8 cellular contexts compared by ENCODE assay signal in the genomic region with DNA sequence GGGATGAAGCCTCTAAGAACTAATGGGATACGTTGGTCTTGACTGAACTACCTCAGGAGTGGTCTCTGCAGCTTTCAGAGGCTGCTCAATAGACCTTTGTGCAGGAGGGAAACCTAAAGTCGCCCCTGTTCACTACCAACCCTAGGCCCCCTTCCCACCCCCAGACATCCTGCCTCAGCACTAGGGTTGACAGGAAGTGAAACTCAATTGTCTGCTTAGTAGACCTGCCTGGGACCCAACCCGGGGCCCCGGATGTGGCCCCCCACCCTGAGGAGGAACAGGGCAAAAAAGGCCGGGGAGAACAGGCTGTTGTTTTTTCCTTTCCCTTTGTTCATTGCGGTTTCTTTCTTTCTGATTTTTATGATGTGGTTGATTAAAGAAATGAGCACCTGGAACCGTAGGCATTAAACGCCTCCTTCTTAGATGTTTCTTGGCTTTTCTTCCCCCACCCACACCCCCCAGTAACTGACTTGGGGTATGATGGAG. TPM values are rescaled to one million over a fixed set of nuclear protein-coding genes. Genes with fewer than 3 reads are reported as not detected.
DNase-seq lines count a peak whose midpoint lies in the region; ATAC-seq and TF ChIP-seq lines count a peak whose summit lies in the region.

No MANE protein-coding gene starts in this region.

- no peak overlapping the region; the same call in 1 of the 2 replicates for H3K4me2 ChIP-seq in GM23338

- H3K36me3 ChIP-seq in GM23338 (ENCODE audit: insufficient read depth) (no peaks in the 10 kb centered on the region), upper lobe of right lung (no peaks in the 10 kb centered on the region), endodermal cell (ENCODE audit: control insufficient read depth, insufficient read depth, low read length) (peaks cover 11% of the 10 kb centered on the region)

- no peak overlapping the region for H3K9ac ChIP-seq in endodermal cell (ENCODE audit: extremely low read depth, low read length, poor library complexity, severe bottlenecking)

- peaks cover 19% of the 10 kb centered on the region for H3K27me3 Mint-ChIP-seq in GM23338 (ENCODE audit: insufficient read depth, low read depth, poor library complexity)
- no peaks in the 10 kb centered on the region for H3K27me3 Mint-ChIP-seq in activated naive CD4-positive, alpha-beta T cell treated with anti-CD3 and anti-CD28 coated beads for 36 hours (ENCODE audit: low read depth)
- peaks cover 22% of the 10 kb centered on the region for H3K27me3 Mint-ChIP-seq in nephron (ENCODE audit: low read depth)
- peaks cover 33% of the 10 kb centered on the region for H3K27me3 Mint-ChIP-seq in endodermal cell (ENCODE audit: insufficient read depth)

- no peaks in the 10 kb centered on the region for H4K20me1 ChIP-seq in GM23338 (replicated peaks; ENCODE audit: insufficient read depth)

- H3K4me3 Mint-ChIP-seq in GM23338: no peak overlapping the region; the same call in 1 of the 3 replicates
- peak overlapping the region; percentile 99 for H3K4me3 Mint-ChIP-seq in activated naive CD4-positive, alpha-beta T cell treated with anti-CD3 and anti-CD28 coated beads for 36 hours
- peak overlapping the region; percentile 65 to 83 (median 66) for H3K4me3 Mint-ChIP-seq in nephron
- H3K4me3 Mint-ChIP-seq in endodermal cell: no peak overlapping the region

- H3K9me2 ChIP-seq in GM23338 (ENCODE audit: insufficient read depth): no peaks in the 10 kb centered on the region

- WGBS in endodermal cell (ENCODE audit: insufficient coverage in 1 of 2, insufficient read length in 1 of 2), 2 experiments: 80 to 97% methylated on average over 4 to 7 of the region's 8 CpGs

- POLR2A ChIA-PET in GM10248 (lab: Yijun Ruan, JAX): interaction anchor here (1.2 kb wide), 1 partner anchor 44 kb away, joined by 4 read pairs; a partner anchor contains a TSS
- POLR2A ChIA-PET in RWPE1 (lab: Yijun Ruan, JAX; ENCODE audit: low non-redundant PET): interaction anchor here (0.6 kb wide), 1 partner anchor 13 kb away, joined by 3 read pairs; no protein-coding TSS in a partner anchor

- CTCF ChIA-PET in GM10248 (lab: Yijun Ruan, JAX): interaction anchor here (1.3 to 7.5 kb wide), 7 partner anchors 8 to 191 kb away, joined by 3 to 92 read pairs (median 7); a partner anchor contains a TSS
- CTCF ChIA-PET in RWPE1 (lab: Yijun Ruan, JAX): interaction anchor here (0.7 kb wide), 1 partner anchor 11 kb away, joined by 4 read pairs; no protein-coding TSS in a partner anchor
- CTCF ChIA-PET in activated naive CD4-positive, alpha-beta T cell treated with anti-CD3 and anti-CD28 coated beads for 36 hours (lab: Charles Lee): interaction anchor here (0.6 to 5.3 kb wide), 2 partner anchors 11 to 124 kb away, joined by 4 to 43 read pairs; no protein-coding TSS in a partner anchor

- peaks cover 48% of the 10 kb centered on the region for H3K4me1 ChIP-seq in GM23338 (ENCODE audit: insufficient read depth)
- H3K4me1 ChIP-seq in upper lobe of right lung: peaks cover 50% of the 10 kb centered on the region
- H3K4me1 ChIP-seq in endodermal cell (ENCODE audit: control insufficient read depth, insufficient read depth, low read length): peaks cover 9% of the 10 kb centered on the region

- peaks cover 24% of the 10 kb centered on the region for H3K79me2 ChIP-seq in GM23338 (replicated peaks; ENCODE audit: insufficient read depth)

- intact Hi-C loops in activated naive CD4-positive, alpha-beta T cell treated with anti-CD3 and anti-CD28 coated beads for 36 hours (cut with micrococcal nuclease): loop anchor here (1.0 to 10.0 kb wide), 11 partner anchors 31 to 1915 kb away; a partner anchor contains a TSS
- intact Hi-C loops in upper lobe of right lung (cut with DNase I): loop anchor here (10.0 kb wide), 1 partner anchor 95 kb away; no protein-coding TSS in a partner anchor

- H2AFZ ChIP-seq in GM23338: no peak overlapping the region

- H3K27me3 ChIP-seq in GM23338 (ENCODE audit: insufficient read depth): peaks cover 30% of the 10 kb centered on the region
- no peaks in the 10 kb centered on the region for H3K27me3 ChIP-seq in upper lobe of right lung
- H3K27me3 ChIP-seq in endodermal cell (ENCODE audit: control insufficient read depth, insufficient read depth, low read length, poor library complexity, severe bottlenecking): peaks cover 30% of the 10 kb centered on the region

- H3F3A ChIP-seq in GM23338 (replicated peaks; ENCODE audit: low read depth): peaks cover 18% of the 10 kb centered on the region

- H3K9me3 Mint-ChIP-seq in GM23338 (no peaks in the 10 kb centered on the region; the same call in 2 of the 3 replicates), nephron (no peaks in the 10 kb centered on the region), endodermal cell (no peaks in the 10 kb centered on the region)
- no peaks in the 10 kb centered on the region for H3K9me3 Mint-ChIP-seq in activated naive CD4-positive, alpha-beta T cell treated with anti-CD3 and anti-CD28 coated beads for 36 hours

- H3K9me3 ChIP-seq in upper lobe of right lung (no peaks in the 10 kb centered on the region), endodermal cell (ENCODE audit: control insufficient read depth, low read length) (no peaks in the 10 kb centered on the region)

- ATAC-seq in GM23338: no peak
- ATAC-seq in upper lobe of right lung: no peak

- H3K27ac ChIP-seq in GM23338 (ENCODE audit: low read depth): peak overlapping the region; percentile 96; the same call in 1 of the 2 replicates
- H3K27ac ChIP-seq in RWPE1: peak overlapping the region; percentile 99
- peak overlapping the region; percentile 98 for H3K27ac ChIP-seq in upper lobe of right lung
- H3K27ac ChIP-seq in endodermal cell (ENCODE audit: low read depth, low read length): no peak overlapping the region

- H3K4me3 ChIP-seq in GM23338 (no peak overlapping the region), upper lobe of right lung (no peak overlapping the region), endodermal cell (ENCODE audit: low read length) (no peak overlapping the region)

- DNase-seq in GM10248 (ENCODE audit: extremely low spot score): peak; percentile 84
- no peak for DNase-seq in GM23338 (ENCODE audit: low spot score)
- DNase-seq in RWPE1 (ENCODE audit: low spot score): no peak
- DNase-seq in activated naive CD4-positive, alpha-beta T cell treated with anti-CD3 and anti-CD28 coated beads for 36 hours: peak; percentile 96
- DNase-seq in upper lobe of right lung: no peak
- no peak for DNase-seq in endodermal cell
- no peak for DNase-seq in NCI-H2196 treated with DMSO at 0.1 percent for 48 hours (lab: John Stamatoyannopoulos, UW; ENCODE audit: unreplicated experiment)

- H3K36me3 Mint-ChIP-seq in GM23338 (ENCODE audit: low read depth): peaks cover 16% of the 10 kb centered on the region
- H3K36me3 Mint-ChIP-seq in activated naive CD4-positive, alpha-beta T cell treated with anti-CD3 and anti-CD28 coated beads for 36 hours (ENCODE audit: low read depth): peaks cover 43% of the 10 kb centered on the region
- H3K36me3 Mint-ChIP-seq in nephron (ENCODE audit: low read depth): peaks cover 7% of the 10 kb centered on the region
- peaks cover 8% of the 10 kb centered on the region for H3K36me3 Mint-ChIP-seq in endodermal cell (ENCODE audit: low read depth)

- H3K27ac Mint-ChIP-seq in GM23338: peak overlapping the region; percentile 54
- H3K27ac Mint-ChIP-seq in activated naive CD4-positive, alpha-beta T cell treated with anti-CD3 and anti-CD28 coated beads for 36 hours: peak overlapping the region; percentile 100
- H3K27ac Mint-ChIP-seq in nephron: peak overlapping the region; percentile 87 to 100 (median 96)
- H3K27ac Mint-ChIP-seq in endodermal cell: no peak overlapping the region

- TF ChIP-seq CTCF in GM10248 (IDR thresholded peaks at IDR 0.05; ENCODE audit: control extremely low read depth, extremely low read depth, low read depth, missing control alignments) (no peak), GM23338 (conservative IDR thresholded peaks at IDR 0.05; ENCODE audit: low read depth in 2 of 2) (no peak), RWPE1 (conservative IDR thresholded peaks at IDR 0.05; ENCODE audit: low read depth) (no peak), nephron (IDR thresholded peaks at IDR 0.05; ENCODE audit: unreplicated experiment in 3 of 3) (no peak), upper lobe of right lung (IDR thresholded peaks at IDR 0.05) (no peak), endodermal cell (conservative IDR thresholded peaks at IDR 0.05) (no peak)

- H3K4me1 Mint-ChIP-seq in GM23338 (peaks cover 42% of the 10 kb centered on the region), nephron (peaks cover 48% of the 10 kb centered on the region), endodermal cell (peaks cover 26% of the 10 kb centered on the region)
- peaks cover 45% of the 10 kb centered on the region for H3K4me1 Mint-ChIP-seq in activated naive CD4-positive, alpha-beta T cell treated with anti-CD3 and anti-CD28 coated beads for 36 hours (ENCODE audit: low read depth)

RNA-seq across cellular contexts. Expression of a gene that starts 1.6 kb away (rescaled TPM):
- 16.1 and 35.9 TPM in 2 replicates for total RNA-seq in GM23338 (2014; rRNA removed; shearing (Covaris generic))
- polyA plus RNA-seq in GM23338 (2016; fragmentation: Nextera tagmentation; extraction: Ambion mirVana): 22.5 and 24.6 TPM in 2 replicates
- total RNA-seq in activated naive CD4-positive, alpha-beta T cell treated with anti-CD3 and anti-CD28 coated beads for 36 hours: 100 to 1,000 TPM; 285 to 331 TPM
- total RNA-seq in upper lobe of right lung (29.0 TPM), endodermal cell (10 to 100 TPM; 10.2 to 11.1 TPM)
- polyA plus RNA-seq in endodermal cell (2013, experiment 1 of 2): 20.2 TPM
- polyA plus RNA-seq in endodermal cell (2013, experiment 2 of 2): 20.0 TPM

RNA-seq across cellular contexts. Expression of a gene that starts 1.7 kb away (rescaled TPM):
- 70.2 and 75.9 TPM in 2 replicates for total RNA-seq in GM23338 (2014; rRNA removed; shearing (Covaris generic))
- polyA plus RNA-seq in GM23338 (2016; fragmentation: Nextera tagmentation; extraction: Ambion mirVana): 150 and 151 TPM in 2 replicates
- total RNA-seq in activated naive CD4-positive, alpha-beta T cell treated with anti-CD3 and anti-CD28 coated beads for 36 hours: 10 to 100 TPM; 18.8 to 19.3 TPM
- total RNA-seq in upper lobe of right lung (29.1 TPM), endodermal cell (10 to 100 TPM; 76.1 to 79.4 TPM)
- polyA plus RNA-seq in endodermal cell (2013, experiment 1 of 2): 46.9 TPM
- 46.0 TPM for polyA plus RNA-seq in endodermal cell (2013, experiment 2 of 2)

RNA-seq across cellular contexts. Expression of a gene that starts 36.5 kb away (rescaled TPM):
- 81.6 and 108 TPM in 2 replicates for total RNA-seq in GM23338 (2014; rRNA removed; shearing (Covaris generic))
- 64.5 and 68.1 TPM in 2 replicates for polyA plus RNA-seq in GM23338 (2016; fragmentation: Nextera tagmentation; extraction: Ambion mirVana)
- total RNA-seq in activated naive CD4-positive, alpha-beta T cell treated with anti-CD3 and anti-CD28 coated beads for 36 hours: 1 to 10 TPM; 1.2 to 1.5 TPM
- 4.9 TPM for total RNA-seq in upper lobe of right lung
- 10 to 100 TPM; 17.2 to 20.8 TPM for total RNA-seq in endodermal cell
- polyA plus RNA-seq in endodermal cell (2013, experiment 1 of 2): 116 TPM
- 78.8 TPM for polyA plus RNA-seq in endodermal cell (2013, experiment 2 of 2)

RNA-seq across cellular contexts. Expression of a gene that starts 37.3 kb away (rescaled TPM):
- 27.7 and 31.0 TPM in 2 replicates for total RNA-seq in GM23338 (2014; rRNA removed; shearing (Covaris generic))
- polyA plus RNA-seq in GM23338 (2016; fragmentation: Nextera tagmentation; extraction: Ambion mirVana): 14.1 and 15.2 TPM in 2 replicates
- 100 to 1,000 TPM; 121 to 126 TPM for total RNA-seq in activated naive CD4-positive, alpha-beta T cell treated with anti-CD3 and anti-CD28 coated beads for 36 hours
- 28.0 TPM for total RNA-seq in upper lobe of right lung
- total RNA-seq in endodermal cell: 10 to 100 TPM; 60.8 to 69.8 TPM
- 98.5 TPM for polyA plus RNA-seq in endodermal cell (2013, experiment 1 of 2)
- 97.2 TPM for polyA plus RNA-seq in endodermal cell (2013, experiment 2 of 2)

RNA-seq across cellular contexts. Expression of a gene that starts 44.5 kb away (rescaled TPM):
- 43.7 and 46.5 TPM in 2 replicates for total RNA-seq in GM23338 (2014; rRNA removed; shearing (Covaris generic))
- polyA plus RNA-seq in GM23338 (2016; fragmentation: Nextera tagmentation; extraction: Ambion mirVana): 18.6 and 19.7 TPM in 2 replicates
- total RNA-seq in activated naive CD4-positive, alpha-beta T cell treated with anti-CD3 and anti-CD28 coated beads for 36 hours: 10 to 100 TPM; 33.2 to 35.7 TPM
- 150 TPM for total RNA-seq in upper lobe of right lung
- 10 to 100 TPM; 91.3 to 95.5 TPM for total RNA-seq in endodermal cell
- 90.8 TPM for polyA plus RNA-seq in endodermal cell (2013, experiment 1 of 2)
- polyA plus RNA-seq in endodermal cell (2013, experiment 2 of 2): 94.2 TPM

Comparison
In these comparisons a context has a peak if more than half of its experiments do, and no peak if none do; other contexts are left out.
1. DNase-seq: peak in GM10248 (single experiment) and activated naive CD4-positive, alpha-beta T cell treated with anti-CD3 and anti-CD28 coated beads for 36 hours (single experiment); none in GM23338 (single experiment), RWPE1 (single experiment), upper lobe of right lung (single experiment), endodermal cell (single experiment) and NCI-H2196 treated with DMSO at 0.1 percent for 48 hours (single experiment).
2. H3K4me3 Mint-ChIP-seq: peak in activated naive CD4-positive, alpha-beta T cell treated with anti-CD3 and anti-CD28 coated beads for 36 hours (single experiment) and nephron (3 of 3); none in GM23338 (single experiment) and endodermal cell (single experiment).